In the genomic region with DNA sequence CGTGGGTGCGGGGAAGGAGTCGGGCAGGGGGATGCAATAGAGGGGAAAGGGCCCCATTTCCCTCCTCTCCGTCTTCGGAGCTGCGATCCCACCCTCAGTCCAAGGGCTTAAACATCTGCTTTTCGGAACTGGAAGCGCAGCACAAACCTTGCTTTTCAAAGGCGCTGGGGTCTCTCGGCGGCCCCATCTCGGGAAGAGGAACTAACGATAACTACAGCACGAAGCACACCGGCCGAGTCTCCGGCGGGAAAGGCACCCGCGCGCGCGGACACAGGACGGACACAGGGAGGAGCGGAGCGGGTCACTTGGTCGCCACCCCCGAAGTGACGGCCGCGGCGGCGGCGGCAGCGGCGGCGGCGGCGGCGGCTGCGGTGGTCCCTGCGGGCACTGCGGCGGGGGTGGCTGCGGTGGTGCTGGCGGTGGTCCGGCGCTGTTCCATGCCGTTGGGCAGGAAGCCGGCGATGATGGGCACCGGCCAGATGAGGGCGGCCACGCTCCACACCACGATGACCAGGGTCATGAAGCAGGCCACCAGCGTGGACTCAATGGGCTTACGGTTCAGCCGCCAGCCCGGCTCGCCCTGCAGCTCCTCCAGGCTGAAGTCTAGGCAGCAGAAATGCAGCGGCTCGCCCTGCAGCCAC, we compare ENCODE assay signal across 8 cellular contexts. TPM values are rescaled to one million over a fixed set of nuclear protein-coding genes. Genes with fewer than 3 reads are reported as not detected.
A peak's percentile ranks its signal among the peaks of the same experiment; 100 is the strongest.
DNase-seq lines count a peak whose midpoint lies in the region; ATAC-seq and TF ChIP-seq lines count a peak whose summit lies in the region.

No MANE protein-coding gene starts in this region.

- H3K4me3 ChIP-seq in A673 (ENCODE audit: low read depth, low read length, poor library complexity, severe bottlenecking), result peak overlapping the region; percentile 54

- H3K9me3 Mint-ChIP-seq in activated naive CD8-positive, alpha-beta T cell treated with anti-CD3 and anti-CD28 coated beads for 36 hours, result no peaks in the 10 kb centered on the region

- peaks cover 84% of the 10 kb centered on the region for H3K27me3 Mint-ChIP-seq in activated naive CD8-positive, alpha-beta T cell treated with anti-CD3 and anti-CD28 coated beads for 36 hours

- H3K27ac ChIP-seq in A673 (ENCODE audit: low read depth, low read length, poor library complexity, severe bottlenecking), result no peak overlapping the region

- H3K9me3 ChIP-seq in A673 (ENCODE audit: low read depth, low read length, poor library complexity, severe bottlenecking), result no peaks in the 10 kb centered on the region

- no peaks in the 10 kb centered on the region for H3K27me3 ChIP-seq in A673 (replicated peaks; ENCODE audit: insufficient read depth, low read depth, low read length, poor library complexity)

- peak overlapping the region; percentile 76 for H3K4me3 Mint-ChIP-seq in activated naive CD8-positive, alpha-beta T cell treated with anti-CD3 and anti-CD28 coated beads for 36 hours

- ATAC-seq in HG02938 (IDR thresholded peaks at IDR 0.05; ENCODE audit: unreplicated experiment) (peak; percentile 10), Right ventricle myocardium inferior (peak; percentile 71)

- DNase-seq in A673 (ENCODE audit: low spot score), result peak; percentile 26
- DNase-seq in GM10266 (ENCODE audit: extremely low spot score), result peak; percentile 82
- peak; percentile 14 for DNase-seq in NCI-H82 treated with DMSO at 0.1 percent for 48 hours (lab: John Stamatoyannopoulos, UW; ENCODE audit: unreplicated experiment)
- DNase-seq in activated naive CD8-positive, alpha-beta T cell treated with anti-CD3 and anti-CD28 coated beads for 36 hours, result peak; percentile 26
- DNase-seq in Right ventricle myocardium inferior (ENCODE audit: missing footprints), result peak; percentile 89
- peak; percentile 14 for DNase-seq in non-pigmented ciliary epithelial cell (ENCODE audit: low read depth)
- DNase-seq in activated gamma-delta T cell treated with Interleukin-2 at 50 U/mL for 16 hours, result no peak

- no peaks in the 10 kb centered on the region for H3K36me3 Mint-ChIP-seq in activated naive CD8-positive, alpha-beta T cell treated with anti-CD3 and anti-CD28 coated beads for 36 hours

- POLR2A ChIA-PET in A673 (lab: Charles Lee; ENCODE audit: low non-redundant PET), result no interaction called here

- CTCF ChIA-PET in A673 (lab: Charles Lee), result no interaction called here

- peak overlapping the region; percentile 52 for H3K27ac Mint-ChIP-seq in activated naive CD8-positive, alpha-beta T cell treated with anti-CD3 and anti-CD28 coated beads for 36 hours

- H3K4me1 ChIP-seq in A673 (ENCODE audit: insufficient read depth, low read length, poor library complexity, severe bottlenecking), result peaks cover 4% of the 10 kb centered on the region

- H3K36me3 ChIP-seq in A673 (ENCODE audit: insufficient read depth, low read length, poor library complexity, severe bottlenecking), result no peaks in the 10 kb centered on the region

- intact Hi-C loops in A673 (cut with micrococcal nuclease; ENCODE audit: unreplicated experiment) (loop anchor here (5.0 kb wide), 1 partner anchor 272 kb away; no protein-coding TSS in a partner anchor), Right ventricle myocardium inferior (cut with DNase I) (loop anchor here (5.0 kb wide), 1 partner anchor 272 kb away; no protein-coding TSS in a partner anchor)

- H3K4me1 Mint-ChIP-seq in activated naive CD8-positive, alpha-beta T cell treated with anti-CD3 and anti-CD28 coated beads for 36 hours, result peaks cover 12% of the 10 kb centered on the region

- TF ChIP-seq CTCF in A673 (conservative IDR thresholded peaks at IDR 0.05; ENCODE audit: low read depth, low read length) (peak; percentile 25; the same call in 1 of the 2 replicates), GM10266 (IDR thresholded peaks at IDR 0.05; ENCODE audit: control insufficient read depth, insufficient read depth, low read depth, missing control alignments) (peak; percentile 77)

- BruUV-seq in A673 (replicated peaks; lab: Mats Ljungman, UMichigan), result no TSS peak

RNA-seq across cellular contexts. Expression of gene TMEM158, which starts 1.1 kb away (rescaled TPM):
- total RNA-seq in A673 (2021), result 6.1 and 7.2 TPM in 2 replicates
- total RNA-seq in activated naive CD8-positive, alpha-beta T cell treated with anti-CD3 and anti-CD28 coated beads for 36 hours, result under 1 TPM; 0.12 to 0.20 TPM
- total RNA-seq in Right ventricle myocardium inferior, result 0.60 TPM
